ENCODE assay signal across 14 cellular contexts in genomic region chr7:45407730-45408406, GRCh38.
A peak's percentile ranks its signal among the peaks of the same experiment; 100 is the strongest.
DNase-seq lines count a peak whose midpoint lies in the region; ATAC-seq, FAIRE-seq and TF ChIP-seq lines count a peak whose summit lies in the region.
"Had no signal": no experiment of that assay in that cellular context is flagged by ENCODE, and none has a peak within 500 bp of the region (broad histone marks: within the 10 kb centered on the region; RNA-seq: fewer than 3 reads in every experiment).

No MANE protein-coding gene starts in this region.

- ATAC-seq in WTC11 (peak; percentile 98), omental fat pad (ENCODE audit: low FRiP score) (no peak)
- ATAC-seq in activated T-cell treated with anti-CD3 and anti-CD28 coated beads, Interleukin-2, amount 50 U/mL, for 4 hours = no peak

- CTCF ChIA-PET in WTC11 (lab: Charles Lee) = interaction anchor here (0.7 to 1.7 kb wide), 6 partner anchors 15 to 276 kb away, joined by 3 to 6 read pairs (median 3); no protein-coding TSS in a partner anchor

- POLR2A ChIA-PET in WTC11 (lab: Charles Lee) = no interaction called here

- DNase-seq in D721Med (ENCODE audit: insufficient read length, low spot score) (no peak), H7 (peak; percentile 80), WTC11 (ENCODE audit: low spot score) (peak; percentile 76), iPS-NIHi7 (ENCODE audit: extremely low spot score) (peak; percentile 83), omental fat pad (ENCODE audit: low spot score) (no peak), HuH-7.5 (ENCODE audit: low spot score) (no peak), progenitor cell of endocrine pancreas (ENCODE audit: low spot score, unreplicated experiment) (no peak)
- no peak for DNase-seq in activated T-cell treated with anti-CD3 and anti-CD28 coated beads, Interleukin-2, amount 50 U/mL, for 4 hours
- DNase-seq: colonic mucosa, esophagus squamous epithelium, GF-D8, nephron progenitor cell had no signal

- no peak overlapping the region for H3K4me3 Mint-ChIP-seq in WTC11
- no peak overlapping the region for H3K4me3 Mint-ChIP-seq in activated T-cell treated with anti-CD3 and anti-CD28 coated beads, Interleukin-2, amount 50 U/mL, for 4 hours
- H3K4me3 Mint-ChIP-seq in progenitor cell of endocrine pancreas (ENCODE audit: low read depth) = no peak overlapping the region
- H3K4me3 Mint-ChIP-seq: nephron progenitor cell; stimulated activated naive CD8-positive, alpha-beta T cell treated with anti-CD3 and anti-CD28 coated beads, Interleukin-15, Interleukin-2, amounts not matched to agents 100 ng/mL and 50 ng/mL, for 24 hours had no signal

- H3K36me3 ChIP-seq in H7 (replicated peaks; ENCODE audit: control insufficient read depth, insufficient read depth, low read length) = no peaks in the 10 kb centered on the region
- H3K36me3 ChIP-seq: colonic mucosa, esophagus squamous epithelium had no signal

- H3K36me3 Mint-ChIP-seq in WTC11 (peaks cover 16% of the 10 kb centered on the region), progenitor cell of endocrine pancreas (ENCODE audit: insufficient read depth) (no peaks in the 10 kb centered on the region)
- H3K36me3 Mint-ChIP-seq in activated T-cell treated with anti-CD3 and anti-CD28 coated beads, Interleukin-2, amount 50 U/mL, for 4 hours (ENCODE audit: insufficient read depth) = no peaks in the 10 kb centered on the region

- TF ChIP-seq CTCF in D721Med (IDR thresholded peaks at IDR 0.05; ENCODE audit: insufficient read depth, missing control alignments) = peak; percentile 7
- TF ChIP-seq CTCF in WTC11 (IDR thresholded peaks at IDR 0.05) = peak; percentile 39
- no peak for TF ChIP-seq CTCF in omental fat pad (IDR thresholded peaks at IDR 0.05)
- no peak for TF ChIP-seq CTCF in progenitor cell of endocrine pancreas (IDR thresholded peaks at IDR 0.05; ENCODE audit: unreplicated experiment)

- H3K4me1 Mint-ChIP-seq in WTC11 (no peaks in the 10 kb centered on the region), progenitor cell of endocrine pancreas (ENCODE audit: low read depth) (no peaks in the 10 kb centered on the region)
- no peaks in the 10 kb centered on the region for H3K4me1 Mint-ChIP-seq in activated T-cell treated with anti-CD3 and anti-CD28 coated beads, Interleukin-2, amount 50 U/mL, for 4 hours (ENCODE audit: low read depth)
- H3K4me1 Mint-ChIP-seq: nephron progenitor cell had no signal

- H3K4me3 ChIP-seq in H7 (ENCODE audit: insufficient read depth, low read depth, low read length) = no peak overlapping the region
- H3K4me3 ChIP-seq: colonic mucosa, esophagus squamous epithelium, skin epidermis had no signal

- no peak overlapping the region for H3K27ac Mint-ChIP-seq in WTC11
- no peak overlapping the region for H3K27ac Mint-ChIP-seq in progenitor cell of endocrine pancreas
- H3K27ac Mint-ChIP-seq: stimulated activated naive CD8-positive, alpha-beta T cell treated with anti-CD3 and anti-CD28 coated beads, Interleukin-15, Interleukin-2, amounts not matched to agents 100 ng/mL and 50 ng/mL, for 24 hours had no signal

- peaks cover 6% of the 10 kb centered on the region; the same call in 1 of the 2 replicates for H3K27me3 Mint-ChIP-seq in WTC11 (ENCODE audit: low read depth)
- H3K27me3 Mint-ChIP-seq in activated T-cell treated with anti-CD3 and anti-CD28 coated beads, Interleukin-2, amount 50 U/mL, for 4 hours (ENCODE audit: low read depth) = peaks cover 4% of the 10 kb centered on the region
- peaks cover 13% of the 10 kb centered on the region for H3K27me3 Mint-ChIP-seq in progenitor cell of endocrine pancreas

- no peaks in the 10 kb centered on the region; the same call in 1 of the 2 replicates for H3K27me3 ChIP-seq in H7 (ENCODE audit: control insufficient read depth, insufficient read depth, low read length)
- H3K27me3 ChIP-seq: colonic mucosa, esophagus squamous epithelium had no signal

- FAIRE-seq in D721Med (lab: Jason Lieb, UNC) = no peak

- H3K9me3 Mint-ChIP-seq in WTC11 (peaks cover 38% of the 10 kb centered on the region), progenitor cell of endocrine pancreas (ENCODE audit: low read depth) (peaks cover 10% of the 10 kb centered on the region)
- peaks cover 10% of the 10 kb centered on the region for H3K9me3 Mint-ChIP-seq in activated T-cell treated with anti-CD3 and anti-CD28 coated beads, Interleukin-2, amount 50 U/mL, for 4 hours

TF ChIP-seq in WTC11, 78 proteins besides CTCF, POLR2A, EP300 and RAD21:
- TF ChIP-seq TEAD1 (CRISPR knock-in tag; IDR thresholded peaks at IDR 0.05) (no peak), MAX (CRISPR knock-in tag; IDR thresholded peaks at IDR 0.05) (peak; percentile 71; the same call in 1 of the 2 replicates)

Comparison
In these comparisons a context has a peak if more than half of its experiments do, and no peak if none do; other contexts are left out.
1. DNase-seq: peak in H7 (single experiment), WTC11 (single experiment) and iPS-NIHi7 (single experiment); none in D721Med (single experiment), omental fat pad (single experiment), HuH-7.5 (single experiment), activated T-cell treated with anti-CD3 and anti-CD28 coated beads, Interleukin-2, amount 50 U/mL, for 4 hours (single experiment) and progenitor cell of endocrine pancreas (single experiment).
2. CTCF ChIP-seq: peak in D721Med (single experiment) and WTC11 (single experiment); none in omental fat pad (0 of 3) and progenitor cell of endocrine pancreas (single experiment).